Comparison of ENCODE assay signal across 18 cellular contexts in the genomic region with DNA sequence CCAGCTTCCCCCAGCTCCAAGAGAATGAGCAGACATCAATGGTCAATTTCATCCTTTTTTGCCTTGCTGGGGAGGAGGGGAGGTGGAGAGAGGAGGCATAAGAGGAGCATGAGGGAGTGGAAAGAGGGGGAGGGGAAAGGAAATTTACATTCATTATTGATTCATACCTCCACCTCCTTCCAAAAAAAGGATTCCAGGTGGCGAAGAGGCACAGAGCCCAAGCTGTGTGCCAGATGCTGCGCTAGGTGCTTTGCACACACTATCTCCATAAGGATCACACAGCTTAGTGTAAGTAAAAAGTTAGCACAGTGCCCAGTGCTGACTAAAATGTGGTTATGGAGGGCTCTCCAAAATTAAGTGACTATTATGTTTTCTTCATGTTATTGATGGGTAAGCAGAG.
DNase-seq lines count a peak whose midpoint lies in the region.
"Had no signal": no experiment of that assay in that cellular context is flagged by ENCODE, and none has a peak within 500 bp of the region (broad histone marks: within the 10 kb centered on the region; RNA-seq: fewer than 3 reads in every experiment).

No MANE protein-coding gene starts in this region.

- DNase-seq in NCI-H82 (lab: John Stamatoyannopoulos, UW), result peak; percentile 90
- DNase-seq in NCI-H82 treated with DMSO at 0.1 percent for 48 hours (lab: John Stamatoyannopoulos, UW; ENCODE audit: unreplicated experiment), result no peak
- peak; percentile 87 for DNase-seq in NCI-H2171 (lab: John Stamatoyannopoulos, UW)
- DNase-seq in superior temporal gyrus (ENCODE audit: extremely low spot score), result peak; percentile 50
- DNase-seq in activated effector memory CD4-positive, alpha-beta T cell treated with Interleukin-2 at 50 U/mL for 16 hours, result no peak
- no peak for DNase-seq in posterior cingulate gyrus
- no peak for DNase-seq in DMS114 treated with DMSO at 0.1 percent for 48 hours (lab: John Stamatoyannopoulos, UW; ENCODE audit: unreplicated experiment)
- DNase-seq: activated CD4-positive, alpha-beta T cell treated with anti-CD3 and anti-CD28 coated beads for 4 hours; activated naive CD4-positive, alpha-beta T cell treated with anti-CD3 and anti-CD28 coated beads, Interleukin-2, amount 10 ng/mL, durations not matched to agents 7 days and 5 days; activated T-cell treated with anti-CD3 and anti-CD28 coated beads, Interleukin-2, amount 50 U/mL, for 4 hours; immature natural killer cell; left ventricle myocardium inferior; naive thymus-derived CD8-positive, alpha-beta T cell; NCI-H1436 treated with DMSO at 0.1 percent for 48 hours; ovary had no signal

- intact Hi-C loops in posterior cingulate gyrus (cut with DNase I), result no loop called here

- H3K27ac ChIP-seq in angular gyrus (ENCODE audit: low read depth, low read length), result peak overlapping the region; percentile 81
- H3K27ac ChIP-seq: A549, cardiac muscle cell, left ventricle myocardium inferior, ovary had no signal

Comparison
In these comparisons a context has a peak if more than half of its experiments do, and no peak if none do; other contexts are left out.
1. DNase-seq: peak in NCI-H82 (single experiment), NCI-H2171 (single experiment) and superior temporal gyrus (single experiment); none in NCI-H82 treated with DMSO at 0.1 percent for 48 hours (single experiment), activated effector memory CD4-positive, alpha-beta T cell treated with Interleukin-2 at 50 U/mL for 16 hours (single experiment), posterior cingulate gyrus (0 of 10) and DMS114 treated with DMSO at 0.1 percent for 48 hours (single experiment).